25 cellular contexts compared by ENCODE assay signal in the genomic region with DNA sequence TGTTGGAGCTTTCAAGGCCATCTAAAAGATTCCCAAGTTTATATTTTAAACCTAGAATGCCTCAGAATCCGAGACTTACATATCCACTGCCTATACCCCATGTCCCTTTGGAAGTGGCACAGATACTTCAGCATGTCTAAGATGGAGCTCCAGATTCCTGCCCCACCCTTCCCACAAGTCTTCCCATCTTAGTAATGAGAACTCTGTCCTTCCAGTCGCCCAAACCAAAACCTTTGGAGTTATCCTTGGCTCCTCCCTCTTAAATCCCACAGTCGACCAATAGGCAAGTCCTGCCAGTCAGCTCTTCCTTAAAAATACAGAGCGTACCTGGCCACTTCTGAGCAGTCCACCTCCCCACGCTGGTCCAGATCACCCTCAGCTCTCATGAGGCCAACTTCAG. TPM values are rescaled to one million over a fixed set of nuclear protein-coding genes. Genes with fewer than 3 reads are reported as not detected.
DNase-seq lines count a peak whose midpoint lies in the region; ATAC-seq and TF ChIP-seq lines count a peak whose summit lies in the region.
"Had no signal": no experiment of that assay in that cellular context is flagged by ENCODE, and none has a peak within 500 bp of the region (broad histone marks: within the 10 kb centered on the region; RNA-seq: fewer than 3 reads in every experiment).

No MANE protein-coding gene starts in this region.

- H3K9ac ChIP-seq in colonic mucosa (ENCODE audit: low read depth in 2 of 2, low read length in 2 of 2) (peak overlapping the region in 1 of 2 donors; percentile 34), skeletal muscle tissue (ENCODE audit: low read depth in 1 of 3, low read length in 3 of 3) (peak overlapping the region in 2 of 3 donors; percentile 2 to 25)
- H3K9ac ChIP-seq: KMS-11 had no signal

- H3K9me3 ChIP-seq in colonic mucosa, result no peaks in the 10 kb centered on the region
- no peaks in the 10 kb centered on the region for H3K9me3 ChIP-seq in skeletal muscle tissue (ENCODE audit: control insufficient read depth in 3 of 3, low read length in 3 of 3)
- H3K9me3 ChIP-seq: Peyer's patch had no signal

- peaks cover 14% of the 10 kb centered on the region for H3K4me1 ChIP-seq in colonic mucosa
- peaks cover 20 to 31% (median 26%) of the 10 kb centered on the region in 3 donors for H3K4me1 ChIP-seq in skeletal muscle tissue (ENCODE audit: control insufficient read depth in 3 of 3, insufficient read depth in 3 of 3, low read length in 3 of 3)

- no peaks in the 10 kb centered on the region for H3K36me3 Mint-ChIP-seq in activated naive CD4-positive, alpha-beta T cell treated with anti-CD3 and anti-CD28 coated beads, Interleukin-2, amount 50 U/mL, for 24 hours
- no peaks in the 10 kb centered on the region for H3K36me3 Mint-ChIP-seq in activated naive CD4-positive, alpha-beta T cell treated with anti-CD3 and anti-CD28 coated beads for 36 hours (ENCODE audit: low read depth)
- no peaks in the 10 kb centered on the region for H3K36me3 Mint-ChIP-seq in HFFc6 (ENCODE audit: low read depth)
- H3K36me3 Mint-ChIP-seq: activated naive CD4-positive, alpha-beta T cell treated with anti-CD3 and anti-CD28 coated beads, Interleukin-2, amount 50 U/mL, for 72 hours had no signal

- H3K27me3 Mint-ChIP-seq in activated naive CD4-positive, alpha-beta T cell treated with anti-CD3 and anti-CD28 coated beads, Interleukin-2, amount 50 U/mL, for 24 hours, result no peaks in the 10 kb centered on the region
- H3K27me3 Mint-ChIP-seq in activated naive CD4-positive, alpha-beta T cell treated with anti-CD3 and anti-CD28 coated beads for 36 hours (ENCODE audit: low read depth), result no peaks in the 10 kb centered on the region
- peaks cover 6% of the 10 kb centered on the region for H3K27me3 Mint-ChIP-seq in HFFc6 (ENCODE audit: insufficient read depth)

- no peak overlapping the region for H3K4me3 ChIP-seq in colonic mucosa
- no peak overlapping the region for H3K4me3 ChIP-seq in skeletal muscle tissue (ENCODE audit: low read length in 3 of 3)
- H3K4me3 ChIP-seq: coronary artery, Peyer's patch had no signal

- TF ChIP-seq CTCF in HFFc6 (IDR thresholded peaks at IDR 0.05) (no peak), colonic mucosa (IDR thresholded peaks at IDR 0.05) (no peak)

- no peak for ATAC-seq in GM19467 (IDR thresholded peaks at IDR 0.05; ENCODE audit: unreplicated experiment)
- ATAC-seq: activated naive CD4-positive, alpha-beta T cell treated with anti-CD3 and anti-CD28 coated beads, Interleukin-2, amount 50 U/mL, for 72 hours had no signal

- peak overlapping the region; percentile 83 for H3K27ac Mint-ChIP-seq in activated naive CD4-positive, alpha-beta T cell treated with anti-CD3 and anti-CD28 coated beads, Interleukin-2, amount 50 U/mL, for 24 hours
- H3K27ac Mint-ChIP-seq in activated naive CD4-positive, alpha-beta T cell treated with anti-CD3 and anti-CD28 coated beads for 36 hours, result no peak overlapping the region
- H3K27ac Mint-ChIP-seq in HFFc6, result peak overlapping the region; percentile 2; the same call in 1 of the 2 replicates

- no peak for DNase-seq in activated naive CD4-positive, alpha-beta T cell treated with anti-CD3 and anti-CD28 coated beads for 36 hours
- DNase-seq in HFFc6, result no peak
- no peak for DNase-seq in colonic mucosa
- no peak for DNase-seq in kidney glomerular epithelial cell (lab: John Stamatoyannopoulos, UW)
- DNase-seq in NCI-H2081 (lab: John Stamatoyannopoulos, UW), result no peak
- DNase-seq: activated CD4-positive, CD25-positive, alpha-beta regulatory T cell; activated T-cell treated with anti-CD3 and anti-CD28 coated beads, Interleukin-2, amount 50 U/mL, for 48 hours; HCEC 1CT; hippocampal formation; NCI-H187 treated with DMSO at 0.1 percent for 48 hours; NCI-H226; nucleus accumbens; retina; stimulated activated CD8-positive, alpha-beta memory T cell treated with anti-CD3 and anti-CD28 coated beads, Interleukin-4, amount 100 ng/mL, for 48 hours; substantia nigra; T-helper 9 cell had no signal

- no peak overlapping the region for H3K4me3 Mint-ChIP-seq in activated naive CD4-positive, alpha-beta T cell treated with anti-CD3 and anti-CD28 coated beads, Interleukin-2, amount 50 U/mL, for 24 hours
- H3K4me3 Mint-ChIP-seq in activated naive CD4-positive, alpha-beta T cell treated with anti-CD3 and anti-CD28 coated beads for 36 hours, result no peak overlapping the region
- no peak overlapping the region for H3K4me3 Mint-ChIP-seq in HFFc6

- H3K27me3 ChIP-seq in colonic mucosa (no peaks in the 10 kb centered on the region), skeletal muscle tissue (ENCODE audit: control insufficient read depth in 3 of 3, insufficient read depth in 3 of 3, low read length in 3 of 3) (no peaks in the 10 kb centered on the region)
- H3K27me3 ChIP-seq: Peyer's patch had no signal

- no peaks in the 10 kb centered on the region for H3K9me3 Mint-ChIP-seq in activated naive CD4-positive, alpha-beta T cell treated with anti-CD3 and anti-CD28 coated beads, Interleukin-2, amount 50 U/mL, for 24 hours
- no peaks in the 10 kb centered on the region for H3K9me3 Mint-ChIP-seq in activated naive CD4-positive, alpha-beta T cell treated with anti-CD3 and anti-CD28 coated beads for 36 hours
- H3K9me3 Mint-ChIP-seq in HFFc6, result no peaks in the 10 kb centered on the region
- H3K9me3 Mint-ChIP-seq: activated naive CD4-positive, alpha-beta T cell treated with anti-CD3 and anti-CD28 coated beads, Interleukin-2, amount 50 U/mL, for 72 hours had no signal

- no peaks in the 10 kb centered on the region for H3K36me3 ChIP-seq in colonic mucosa
- H3K36me3 ChIP-seq in skeletal muscle tissue (ENCODE audit: control insufficient read depth in 3 of 3, insufficient read depth in 3 of 3, low read length in 3 of 3), result peaks cover 0 to 4% (median 0%) of the 10 kb centered on the region in 3 donors
- H3K36me3 ChIP-seq: Peyer's patch had no signal

- intact Hi-C loops in activated naive CD4-positive, alpha-beta T cell treated with anti-CD3 and anti-CD28 coated beads for 36 hours (cut with micrococcal nuclease), result no loop called here
- intact Hi-C loops in colonic mucosa (cut with DNase I), result loop anchor here (5.0 kb wide), 2 partner anchors 33 to 158 kb away; a partner anchor contains a TSS

- peaks cover 71% of the 10 kb centered on the region for H3K4me1 Mint-ChIP-seq in activated naive CD4-positive, alpha-beta T cell treated with anti-CD3 and anti-CD28 coated beads, Interleukin-2, amount 50 U/mL, for 24 hours
- peaks cover 75% of the 10 kb centered on the region for H3K4me1 Mint-ChIP-seq in activated naive CD4-positive, alpha-beta T cell treated with anti-CD3 and anti-CD28 coated beads for 36 hours (ENCODE audit: low read depth)
- H3K4me1 Mint-ChIP-seq in HFFc6 (ENCODE audit: low read depth), result peaks cover 54% of the 10 kb centered on the region

- H3K27ac ChIP-seq in colonic mucosa, result peak overlapping the region; percentile 65
- no peak overlapping the region for H3K27ac ChIP-seq in skeletal muscle tissue (ENCODE audit: low read depth, low read length)
- H3K27ac ChIP-seq: C4-2B, KMS-11 had no signal

- CTCF ChIA-PET in activated naive CD4-positive, alpha-beta T cell treated with anti-CD3 and anti-CD28 coated beads for 36 hours (lab: Charles Lee), result interaction anchor here (0.6 to 17.3 kb wide), 4 partner anchors 8 to 87 kb away, joined by 3 to 636 read pairs (median 4); a partner anchor contains a TSS

RNA-seq across cellular contexts. Expression of a gene that starts 4.3 kb away (rescaled TPM):
- 10 to 100 TPM; 40.7 to 42.0 TPM for total RNA-seq in activated naive CD4-positive, alpha-beta T cell treated with anti-CD3 and anti-CD28 coated beads for 36 hours
- total RNA-seq in HFFc6 (2021; fragmentation: NEBNext Ultra II Directional; extraction: Animal tissue kit (Norgen Biotek cat#: 25700)), result 10 to 100 TPM; 69.1 to 80.7 (median 70.9) TPM
- 100 to 1,000 TPM; 186 to 203 TPM for total RNA-seq in colonic mucosa
- 14.6 TPM for total RNA-seq in skeletal muscle tissue

RNA-seq across cellular contexts. Expression of a gene that starts 24.4 kb away (rescaled TPM):
- total RNA-seq in activated naive CD4-positive, alpha-beta T cell treated with anti-CD3 and anti-CD28 coated beads for 36 hours, result not detected
- total RNA-seq in HFFc6 (2021; fragmentation: NEBNext Ultra II Directional; extraction: Animal tissue kit (Norgen Biotek cat#: 25700)), result 10 to 100 TPM in 4 of 6 experiments, 1 to 10 TPM in 2; 8.9 to 12.8 (median 10.5) TPM
- 1 to 10 TPM; 1.7 to 4.0 TPM for total RNA-seq in colonic mucosa
- 1.0 TPM for total RNA-seq in skeletal muscle tissue
- total RNA-seq: SK-MEL-5 had no signal

RNA-seq across cellular contexts. Expression of a gene that starts 42.8 kb away (rescaled TPM):
- total RNA-seq in activated naive CD4-positive, alpha-beta T cell treated with anti-CD3 and anti-CD28 coated beads for 36 hours, result 10 to 100 TPM; 29.5 to 30.7 TPM
- 10 to 100 TPM in 1 of 6 experiments, 1 to 10 TPM in 5; 7.6 to 10.3 (median 8.8) TPM for total RNA-seq in HFFc6 (2021; fragmentation: NEBNext Ultra II Directional; extraction: Animal tissue kit (Norgen Biotek cat#: 25700))
- total RNA-seq in colonic mucosa, result 10 to 100 TPM; 21.8 to 35.1 TPM
- total RNA-seq in skeletal muscle tissue, result 2.6 TPM

RNA-seq across cellular contexts. Expression of a gene that starts 45.7 kb away (rescaled TPM):
- total RNA-seq in activated naive CD4-positive, alpha-beta T cell treated with anti-CD3 and anti-CD28 coated beads for 36 hours, result 1 to 10 TPM; 4.1 to 5.4 TPM
- total RNA-seq in HFFc6 (2021; fragmentation: NEBNext Ultra II Directional; extraction: Animal tissue kit (Norgen Biotek cat#: 25700)), result 10 to 100 TPM; 17.0 to 28.7 (median 22.6) TPM
- 10 to 100 TPM; 69.7 to 81.7 TPM for total RNA-seq in colonic mucosa
- total RNA-seq in skeletal muscle tissue, result 6.8 TPM

RNA-seq across cellular contexts. Expression of a gene that starts 52.6 kb away (rescaled TPM):
- total RNA-seq in activated naive CD4-positive, alpha-beta T cell treated with anti-CD3 and anti-CD28 coated beads for 36 hours, result 100 to 1,000 TPM; 202 to 204 TPM
- 100 to 1,000 TPM; 162 to 191 (median 180) TPM for total RNA-seq in HFFc6 (2021; fragmentation: NEBNext Ultra II Directional; extraction: Animal tissue kit (Norgen Biotek cat#: 25700))
- total RNA-seq in colonic mucosa (100 to 1,000 TPM; 242 to 280 TPM), skeletal muscle tissue (163 TPM)
